Comparison of ENCODE assay signal across 10 cellular contexts in the genomic region with DNA sequence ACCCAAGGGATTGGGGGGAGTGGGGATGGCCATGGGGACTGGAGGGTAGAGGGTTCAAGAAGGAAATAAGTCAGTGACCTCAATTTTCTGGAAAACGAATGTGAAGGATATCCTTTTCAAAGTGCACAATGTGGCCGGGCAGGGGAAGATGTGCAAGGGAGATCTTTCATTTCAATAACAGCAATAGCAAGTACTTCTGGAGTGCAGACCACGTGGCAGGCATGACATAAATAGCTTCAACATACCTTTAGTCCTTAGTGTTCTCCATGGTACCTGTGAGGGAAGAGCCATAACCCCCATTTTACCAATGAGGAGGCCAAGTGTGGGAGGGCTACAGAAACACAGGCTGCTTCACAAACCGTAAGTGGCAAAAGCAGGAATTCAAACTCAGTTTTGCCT.
DNase-seq lines count a peak whose midpoint lies in the region; ATAC-seq and TF ChIP-seq lines count a peak whose summit lies in the region.
"Had no signal": no experiment of that assay in that cellular context is flagged by ENCODE, and none has a peak within 500 bp of the region (broad histone marks: within the 10 kb centered on the region; RNA-seq: fewer than 3 reads in every experiment).

No MANE protein-coding gene starts in this region.

- no peaks in the 10 kb centered on the region for H3K27me3 ChIP-seq in mucosa of rectum (ENCODE audit: control insufficient read depth in 2 of 2, insufficient read depth in 2 of 2, low read length in 2 of 2)

- peaks cover 23 to 27% of the 10 kb centered on the region in 2 donors for H3K4me1 ChIP-seq in mucosa of rectum (ENCODE audit: control insufficient read depth in 2 of 2, insufficient read depth in 2 of 2, low read length in 2 of 2)

- POLR2A ChIA-PET in activated naive CD8-positive, alpha-beta T cell treated with anti-CD3 and anti-CD28 coated beads, Interleukin-2, amount 10 ng/mL, durations not matched to agents 7 days and 5 days (lab: Charles Lee): interaction anchor here (0.7 to 9.4 kb wide), 10 partner anchors 8 to 382 kb away, joined by 3 to 98 read pairs (median 11); a partner anchor contains a TSS

- TF ChIP-seq CTCF in C4-2B (conservative IDR thresholded peaks at IDR 0.05) (no peak), omental fat pad (IDR thresholded peaks at IDR 0.05) (no peak)

- no peaks in the 10 kb centered on the region for H3K9me3 Mint-ChIP-seq in activated naive CD8-positive, alpha-beta T cell treated with anti-CD3 and anti-CD28 coated beads, Interleukin-2, amount 10 ng/mL, durations not matched to agents 7 days and 5 days

- no peaks in the 10 kb centered on the region for H3K36me3 ChIP-seq in mucosa of rectum (ENCODE audit: control insufficient read depth in 2 of 2, insufficient read depth in 2 of 2, low read length in 2 of 2)

- H3K9me3 ChIP-seq in mucosa of rectum (ENCODE audit: control insufficient read depth in 2 of 2, low read length in 2 of 2): no peaks in the 10 kb centered on the region

- ATAC-seq in activated naive CD8-positive, alpha-beta T cell treated with anti-CD3 and anti-CD28 coated beads, Interleukin-2, amount 10 ng/mL, durations not matched to agents 7 days and 5 days (ENCODE audit: low read depth): peak; percentile 4
- ATAC-seq in omental fat pad (ENCODE audit: low FRiP score) (no peak), GM18873 (IDR thresholded peaks at IDR 0.05; ENCODE audit: low FRiP score, unreplicated experiment) (no peak)
- ATAC-seq: HCT116 had no signal

- peak overlapping the region; percentile 27 for H3K4me3 ChIP-seq in Jurkat, Clone E6-1 (ENCODE audit: low read length)
- no peak overlapping the region for H3K4me3 ChIP-seq in mucosa of rectum (ENCODE audit: low read length in 2 of 2)

- peaks cover 1% of the 10 kb centered on the region for H3K36me3 Mint-ChIP-seq in activated naive CD8-positive, alpha-beta T cell treated with anti-CD3 and anti-CD28 coated beads, Interleukin-2, amount 10 ng/mL, durations not matched to agents 7 days and 5 days

- H3K27ac ChIP-seq in C4-2B (peak overlapping the region; percentile 13), mucosa of rectum (ENCODE audit: low read depth in 2 of 2, low read length in 2 of 2) (peak overlapping the region; percentile 66 to 78)

- peak overlapping the region; percentile 79 for H3K4me3 Mint-ChIP-seq in activated naive CD8-positive, alpha-beta T cell treated with anti-CD3 and anti-CD28 coated beads, Interleukin-2, amount 10 ng/mL, durations not matched to agents 7 days and 5 days

- no peak overlapping the region for H3K9ac ChIP-seq in mucosa of rectum (ENCODE audit: low read depth in 1 of 2, low read length in 2 of 2)

- no peak for DNase-seq in Jurkat, Clone E6-1 (ENCODE audit: low read depth, low spot score)
- no peak for DNase-seq in activated naive CD8-positive, alpha-beta T cell treated with anti-CD3 and anti-CD28 coated beads, Interleukin-2, amount 10 ng/mL, durations not matched to agents 7 days and 5 days
- DNase-seq in COLO829 (ENCODE audit: low spot score) (no peak), omental fat pad (ENCODE audit: low spot score) (no peak), H4 (ENCODE audit: low spot score) (no peak)
- DNase-seq: T1000 had no signal

- peaks cover 79% of the 10 kb centered on the region for H3K4me1 Mint-ChIP-seq in activated naive CD8-positive, alpha-beta T cell treated with anti-CD3 and anti-CD28 coated beads, Interleukin-2, amount 10 ng/mL, durations not matched to agents 7 days and 5 days

- H3K27ac Mint-ChIP-seq in activated naive CD8-positive, alpha-beta T cell treated with anti-CD3 and anti-CD28 coated beads, Interleukin-2, amount 10 ng/mL, durations not matched to agents 7 days and 5 days: peak overlapping the region; percentile 98

- no peaks in the 10 kb centered on the region for H3K27me3 Mint-ChIP-seq in activated naive CD8-positive, alpha-beta T cell treated with anti-CD3 and anti-CD28 coated beads, Interleukin-2, amount 10 ng/mL, durations not matched to agents 7 days and 5 days
